ENCODE assay signal across 8 cellular contexts in genomic region chr6:11366183-11366933, GRCh38.
DNase-seq lines count a peak whose midpoint lies in the region; ATAC-seq and TF ChIP-seq lines count a peak whose summit lies in the region.

No MANE protein-coding gene starts in this region.

- CTCF ChIA-PET in HEK293 (lab: Yijun Ruan, JAX) (interaction anchor here (0.9 to 1.8 kb wide), 4 partner anchors 130 to 194 kb away, joined by 3 to 5 read pairs (median 4); no protein-coding TSS in a partner anchor), OCI-LY7 (lab: Charles Lee; ENCODE audit: unreplicated experiment) (no interaction called here)

- no peaks in the 10 kb centered on the region for H3K79me2 ChIP-seq in OCI-LY7 (ENCODE audit: insufficient read depth, low read depth, low read length)

- H3K27ac ChIP-seq in HEK293 (ENCODE audit: extremely low read depth, low read depth, low read length) (no peak overlapping the region), Peyer's patch (peak overlapping the region; percentile 6 to 45 (median 16)), OCI-LY7 (ENCODE audit: low read depth, low read length, poor library complexity, severe bottlenecking) (no peak overlapping the region)
- H3K27ac ChIP-seq in effector memory CD4-positive, alpha-beta T cell (ENCODE audit: insufficient read depth, low read length, poor library complexity, severe bottlenecking), result no peak overlapping the region

- H3K4me1 Mint-ChIP-seq in stimulated activated naive CD8-positive, alpha-beta T cell treated with anti-CD3 and anti-CD28 coated beads, Interleukin-15, Interleukin-2, amounts not matched to agents 100 ng/mL and 50 ng/mL, for 24 hours (ENCODE audit: low read depth), result peaks cover 98% of the 10 kb centered on the region

- no peaks in the 10 kb centered on the region for H3K27me3 Mint-ChIP-seq in stimulated activated naive CD8-positive, alpha-beta T cell treated with anti-CD3 and anti-CD28 coated beads, Interleukin-15, Interleukin-2, amounts not matched to agents 100 ng/mL and 50 ng/mL, for 24 hours

- H3K4me2 ChIP-seq in OCI-LY7 (ENCODE audit: low read length), result no peak overlapping the region

- H3K4me1 ChIP-seq in HEK293 (ENCODE audit: control insufficient read depth, insufficient read depth, low read length) (no peaks in the 10 kb centered on the region), Peyer's patch (peaks cover 0 to 17% (median 6%) of the 10 kb centered on the region in 4 donors), OCI-LY7 (ENCODE audit: insufficient read depth, low read length, poor library complexity, severe bottlenecking) (no peaks in the 10 kb centered on the region)
- H3K4me1 ChIP-seq in effector memory CD4-positive, alpha-beta T cell (ENCODE audit: control insufficient read depth, insufficient read depth, low read length, poor library complexity, severe bottlenecking), result peaks cover 19% of the 10 kb centered on the region

- TF ChIP-seq POLR2A in Peyer's patch (IDR thresholded peaks at IDR 0.05), result no peak

- H3K36me3 Mint-ChIP-seq in stimulated activated naive CD8-positive, alpha-beta T cell treated with anti-CD3 and anti-CD28 coated beads, Interleukin-15, Interleukin-2, amounts not matched to agents 100 ng/mL and 50 ng/mL, for 24 hours (ENCODE audit: low read depth), result peaks cover 70% of the 10 kb centered on the region

- no peak overlapping the region for H2AFZ ChIP-seq in OCI-LY7 (ENCODE audit: low read length)

- H3K36me3 ChIP-seq in HEK293 (ENCODE audit: control insufficient read depth in 2 of 2, insufficient read depth in 1 of 2, low read length in 2 of 2) (no peaks in the 10 kb centered on the region), Peyer's patch (no peaks in the 10 kb centered on the region), OCI-LY7 (ENCODE audit: insufficient read depth, low read length) (0 out of 2 replicates have a peak, but pooled peaks cover 3% of the 10 kb centered on the region)
- H3K36me3 ChIP-seq in effector memory CD4-positive, alpha-beta T cell (ENCODE audit: control insufficient read depth, insufficient read depth, low read length), result no peaks in the 10 kb centered on the region

- H3K27ac Mint-ChIP-seq in stimulated activated naive CD8-positive, alpha-beta T cell treated with anti-CD3 and anti-CD28 coated beads, Interleukin-15, Interleukin-2, amounts not matched to agents 100 ng/mL and 50 ng/mL, for 24 hours, result peak overlapping the region; percentile 84

- no peaks in the 10 kb centered on the region for H3K27me3 ChIP-seq in Peyer's patch
- H3K27me3 ChIP-seq in effector memory CD4-positive, alpha-beta T cell (replicated peaks; ENCODE audit: control insufficient read depth, insufficient read depth, low read length, poor library complexity, severe bottlenecking), result no peaks in the 10 kb centered on the region

- ATAC-seq in GM18858 (IDR thresholded peaks at IDR 0.05; ENCODE audit: unreplicated experiment), result peak; percentile 48

- intact Hi-C loops in OCI-LY7 (cut with micrococcal nuclease; ENCODE audit: unreplicated experiment), result no loop called here

- TF ChIP-seq CTCF in HEK293 (tag by site-specific recombination; IDR thresholded peaks at IDR 0.05), result no peak
- no peak for TF ChIP-seq CTCF in Peyer's patch (IDR thresholded peaks at IDR 0.05)
- TF ChIP-seq CTCF in OCI-LY7 (conservative IDR thresholded peaks at IDR 0.05; ENCODE audit: low read length), result no peak

- DNase-seq in Peyer's patch (no peak), GM03348 (ENCODE audit: low spot score) (no peak), OCI-LY7 (ENCODE audit: low spot score) (no peak), NCI-H1092 treated with DMSO at 0.1 percent for 48 hours (lab: John Stamatoyannopoulos, UW) (no peak)
- DNase-seq in effector memory CD4-positive, alpha-beta T cell, result peak; percentile 27 to 40 (median 30)

- H3K9me3 Mint-ChIP-seq in stimulated activated naive CD8-positive, alpha-beta T cell treated with anti-CD3 and anti-CD28 coated beads, Interleukin-15, Interleukin-2, amounts not matched to agents 100 ng/mL and 50 ng/mL, for 24 hours, result no peaks in the 10 kb centered on the region

- peak overlapping the region; percentile 66 for H3K4me3 Mint-ChIP-seq in stimulated activated naive CD8-positive, alpha-beta T cell treated with anti-CD3 and anti-CD28 coated beads, Interleukin-15, Interleukin-2, amounts not matched to agents 100 ng/mL and 50 ng/mL, for 24 hours

- H3K4me3 ChIP-seq in HEK293 (ENCODE audit: low read depth, low read length) (no peak overlapping the region), Peyer's patch (peak overlapping the region in 1 of 4 donors; percentile 8), OCI-LY7 (ENCODE audit: low read depth, low read length, poor library complexity, severe bottlenecking) (no peak overlapping the region)
- no peak overlapping the region for H3K4me3 ChIP-seq in effector memory CD4-positive, alpha-beta T cell (ENCODE audit: insufficient read depth, low read depth, low read length, poor library complexity, severe bottlenecking)

- BruUV-seq in OCI-LY7 (replicated peaks; lab: Mats Ljungman, UMichigan), result no TSS peak

- no peaks in the 10 kb centered on the region for H4K20me1 ChIP-seq in OCI-LY7 (ENCODE audit: insufficient read depth, low read length)

- no peaks in the 10 kb centered on the region for H3K9me3 ChIP-seq in HEK293 (ENCODE audit: control insufficient read depth, insufficient read depth, low read depth, low read length)
- no peaks in the 10 kb centered on the region for H3K9me3 ChIP-seq in Peyer's patch
- no peaks in the 10 kb centered on the region for H3K9me3 ChIP-seq in effector memory CD4-positive, alpha-beta T cell (ENCODE audit: control insufficient read depth, low read length)
- H3K9me3 ChIP-seq in OCI-LY7 (ENCODE audit: low read length), result no peaks in the 10 kb centered on the region

- H3K9me2 ChIP-seq in OCI-LY7 (ENCODE audit: insufficient read depth, low read length), result no peaks in the 10 kb centered on the region

- POLR2A ChIA-PET in HEK293 (lab: Yijun Ruan, JAX), result no interaction called here
- POLR2A ChIA-PET in OCI-LY7 (lab: Charles Lee), result interaction anchor here (0.6 to 2.0 kb wide), 5 partner anchors 12 to 67 kb away, joined by 3 to 11 read pairs (median 3); no protein-coding TSS in a partner anchor

TF ChIP-seq in HEK293, 187 proteins besides CTCF, POLR2A, EP300 and RAD21:
- TF ChIP-seq ZSCAN5A (tag by site-specific recombination; IDR thresholded peaks at IDR 0.05) (no peak), ZNF366 (tag by site-specific recombination; conservative IDR thresholded peaks at IDR 0.05) (peak; percentile 83), ZNF623 (tag by site-specific recombination; IDR thresholded peaks at IDR 0.05) (peak; percentile 44; the same call in 1 of the 2 replicates)

Comparison
In these comparisons a context has a peak if more than half of its experiments do, and no peak if none do; other contexts are left out.
1. H3K27ac ChIP-seq: peak in Peyer's patch (4 of 4); none in HEK293 (single experiment), effector memory CD4-positive, alpha-beta T cell (single experiment) and OCI-LY7 (single experiment).
2. DNase-seq: peak in effector memory CD4-positive, alpha-beta T cell (3 of 3); none in Peyer's patch (0 of 3), GM03348 (single experiment), OCI-LY7 (single experiment) and NCI-H1092 treated with DMSO at 0.1 percent for 48 hours (single experiment).